In genomic region chr1:10668241-10668761, GRCh38 we compare ENCODE assay signal across 14 cellular contexts.
DNase-seq lines count a peak whose midpoint lies in the region; ATAC-seq and TF ChIP-seq lines count a peak whose summit lies in the region.
"Had no signal": no experiment of that assay in that cellular context is flagged by ENCODE, and none has a peak within 500 bp of the region (broad histone marks: within the 10 kb centered on the region; RNA-seq: fewer than 3 reads in every experiment).

No MANE protein-coding gene starts in this region.

- no peak overlapping the region for H4K8ac ChIP-seq in neuronal stem cell (ENCODE audit: low read depth, low read length)

- H2AFZ ChIP-seq in neuronal stem cell (ENCODE audit: low read length): peak overlapping the region; percentile 67

- peak overlapping the region; percentile 40; the same call in 1 of the 2 replicates for H3K4me2 ChIP-seq in BLaER1
- H3K4me2 ChIP-seq in neuronal stem cell (ENCODE audit: insufficient read depth, low read length, poor library complexity, severe bottlenecking): no peak overlapping the region

- no peak overlapping the region for H3K4ac ChIP-seq in neuronal stem cell (ENCODE audit: low read length)

- intact Hi-C loops in posterior cingulate gyrus (cut with DNase I): no loop called here

- H3K36me3 ChIP-seq in BLaER1 (peaks cover 4% of the 10 kb centered on the region; the same call in 1 of the 2 replicates), H7 (replicated peaks; ENCODE audit: control insufficient read depth, insufficient read depth, low read length) (no peaks in the 10 kb centered on the region), neuronal stem cell (replicated peaks in 1 of 2; ENCODE audit: control insufficient read depth in 2 of 2, insufficient read depth in 2 of 2, low read length in 2 of 2) (no peaks in the 10 kb centered on the region)
- H3K36me3 ChIP-seq: BLaER1 treated with 17β-estradiol and CSF1 and Interleukin-3, amounts not matched to agents 10 nM and 100 nM; colonic mucosa; vagina had no signal

- peak overlapping the region; percentile 56 for H3K18ac ChIP-seq in neuronal stem cell (ENCODE audit: low read length)

- H2BK15ac ChIP-seq in neuronal stem cell (ENCODE audit: low read length): no peak overlapping the region

- H4K20me1 ChIP-seq in BLaER1: peaks cover 14% of the 10 kb centered on the region; the same call in 1 of the 2 replicates

- no peak for TF ChIP-seq CTCF in glutamatergic neuron (IDR thresholded peaks at IDR 0.05; ENCODE audit: partially characterized antibody, unreplicated experiment)

- H3K27me3 Mint-ChIP-seq in glutamatergic neuron (ENCODE audit: unreplicated experiment): peaks cover 7% of the 10 kb centered on the region
- no peaks in the 10 kb centered on the region for H3K27me3 Mint-ChIP-seq in activated T-cell treated with anti-CD3 and anti-CD28 coated beads, Interleukin-2, amount 50 U/mL, for 4 hours (ENCODE audit: low read depth)

- H3K4me1 ChIP-seq in BLaER1 (peaks cover 58% of the 10 kb centered on the region), neuronal stem cell (ENCODE audit: control insufficient read depth in 2 of 2, insufficient read depth in 1 of 2, low read depth in 1 of 2, low read length in 2 of 2) (peaks cover 40 to 72% of the 10 kb centered on the region in 2 donors)
- H3K4me1 ChIP-seq: colonic mucosa had no signal

- no peak for ATAC-seq in activated T-cell treated with anti-CD3 and anti-CD28 coated beads, Interleukin-2, amount 50 U/mL, for 4 hours
- ATAC-seq: PC-3 had no signal

- peak overlapping the region; percentile 83 for H2AK5ac ChIP-seq in neuronal stem cell (ENCODE audit: low read depth, low read length)

- peak overlapping the region; percentile 38; the same call in 1 of the 2 replicates for H3K27ac ChIP-seq in BLaER1
- H3K27ac ChIP-seq in neuronal stem cell (replicated peaks; ENCODE audit: low read length): no peak overlapping the region
- H3K27ac ChIP-seq: BLaER1 treated with 17β-estradiol and CSF1 and Interleukin-3, amounts not matched to agents 10 nM and 100 nM; colonic mucosa; vagina had no signal

- H3K9me3 ChIP-seq in BLaER1 (no peaks in the 10 kb centered on the region), neuronal stem cell (replicated peaks in 1 of 2; ENCODE audit: control insufficient read depth in 2 of 2, insufficient read depth in 1 of 2, low read depth in 1 of 2, low read length in 2 of 2) (no peaks in the 10 kb centered on the region)
- H3K9me3 ChIP-seq: BLaER1 treated with 17β-estradiol and CSF1 and Interleukin-3, amounts not matched to agents 10 nM and 100 nM; colonic mucosa; vagina had no signal

- peaks cover 38% of the 10 kb centered on the region for H3K4me1 Mint-ChIP-seq in glutamatergic neuron (ENCODE audit: low read depth, unreplicated experiment)
- H3K4me1 Mint-ChIP-seq in activated T-cell treated with anti-CD3 and anti-CD28 coated beads, Interleukin-2, amount 50 U/mL, for 4 hours (ENCODE audit: low read depth): no peaks in the 10 kb centered on the region

- no CpG with 5 or more reads among the region's 20 CpGs for WGBS in neuronal stem cell (ENCODE audit: extremely low coverage in 2 of 2, insufficient read length in 2 of 2, insufficient replicate concordance in 1 of 2), 2 donors

- H3K4me3 Mint-ChIP-seq in glutamatergic neuron (ENCODE audit: unreplicated experiment): peak overlapping the region; percentile 43
- no peak overlapping the region for H3K4me3 Mint-ChIP-seq in activated T-cell treated with anti-CD3 and anti-CD28 coated beads, Interleukin-2, amount 50 U/mL, for 4 hours

- no peak overlapping the region for H4K91ac ChIP-seq in neuronal stem cell (ENCODE audit: low read depth, low read length, poor library complexity)

- DNase-seq in H7 (peak; percentile 84), glutamatergic neuron (no peak), neuronal stem cell (ENCODE audit: low spot score) (no peak), 8988T (no peak), posterior cingulate gyrus (no peak)
- no peak for DNase-seq in activated CD4-positive, alpha-beta T cell treated with anti-CD3 and anti-CD28 coated beads, Interleukin-2, amount 50 U/mL, for 1 hour
- DNase-seq in activated T-cell treated with anti-CD3 and anti-CD28 coated beads, Interleukin-2, amount 50 U/mL, for 4 hours: no peak
- DNase-seq: activated CD4-positive, CD25-positive, alpha-beta regulatory T cell treated with anti-CD3 and anti-CD28 coated beads, Interleukin-2, amount 50 U/mL, for 72 hours; colonic mucosa; PC-3; stimulated activated CD4-positive, alpha-beta T cell treated with anti-CD3 and anti-CD28 coated beads, Interleukin-2, amount 100 ng/mL, for 48 hours had no signal

- no peak overlapping the region for H3K4me3 ChIP-seq in BLaER1
- no peak overlapping the region for H3K4me3 ChIP-seq in H7 (ENCODE audit: insufficient read depth, low read depth, low read length)
- no peak overlapping the region for H3K4me3 ChIP-seq in neuronal stem cell (ENCODE audit: low read length in 2 of 2)
- H3K4me3 ChIP-seq: BLaER1 treated with 17β-estradiol and CSF1 and Interleukin-3, amounts not matched to agents 10 nM and 100 nM; colonic mucosa; vagina had no signal

- H3K14ac ChIP-seq in neuronal stem cell (ENCODE audit: low read length): peak overlapping the region; percentile 41

- no peaks in the 10 kb centered on the region for H3K36me3 Mint-ChIP-seq in glutamatergic neuron (ENCODE audit: unreplicated experiment)
- peaks cover 2% of the 10 kb centered on the region for H3K36me3 Mint-ChIP-seq in activated T-cell treated with anti-CD3 and anti-CD28 coated beads, Interleukin-2, amount 50 U/mL, for 4 hours (ENCODE audit: insufficient read depth)

- H3K79me1 ChIP-seq in neuronal stem cell (ENCODE audit: low read depth, low read length): peaks cover 3% of the 10 kb centered on the region

- no peaks in the 10 kb centered on the region for H3K27me3 ChIP-seq in BLaER1
- no peaks in the 10 kb centered on the region for H3K27me3 ChIP-seq in H7 (ENCODE audit: control insufficient read depth, insufficient read depth, low read length)
- H3K27me3 ChIP-seq in neuronal stem cell (ENCODE audit: control insufficient read depth in 3 of 3, insufficient read depth in 3 of 3, low read depth in 1 of 3, low read length in 3 of 3): no peaks in the 10 kb centered on the region
- H3K27me3 ChIP-seq: BLaER1 treated with 17β-estradiol and CSF1 and Interleukin-3, amounts not matched to agents 10 nM and 100 nM; colonic mucosa; vagina had no signal

- H2BK120ac ChIP-seq in neuronal stem cell (ENCODE audit: low read depth, low read length): peak overlapping the region; percentile 19

- H2BK5ac ChIP-seq in neuronal stem cell (ENCODE audit: low read length): no peak overlapping the region

- H3K23ac ChIP-seq in neuronal stem cell (ENCODE audit: low read depth, low read length, poor library complexity): no peak overlapping the region

- no peak overlapping the region for H3K27ac Mint-ChIP-seq in glutamatergic neuron (ENCODE audit: unreplicated experiment)

- peaks cover 5% of the 10 kb centered on the region for H3K9me3 Mint-ChIP-seq in glutamatergic neuron (ENCODE audit: unreplicated experiment)
- H3K9me3 Mint-ChIP-seq in activated T-cell treated with anti-CD3 and anti-CD28 coated beads, Interleukin-2, amount 50 U/mL, for 4 hours: no peaks in the 10 kb centered on the region

- H2BK12ac ChIP-seq in neuronal stem cell (ENCODE audit: low read length): peak overlapping the region; percentile 66

- H3K9ac ChIP-seq in BLaER1 (no peak overlapping the region), neuronal stem cell (ENCODE audit: low read depth, low read length, poor library complexity) (peak overlapping the region; percentile 37)
